In genomic region chr20:25302596-25302995, GRCh38 we compare ENCODE assay signal across 25 cellular contexts.
"Had no signal": no experiment of that assay in that cellular context is flagged by ENCODE, and none has a peak within 500 bp of the region (broad histone marks: within the 10 kb centered on the region; RNA-seq: fewer than 3 reads in every experiment).

No MANE protein-coding gene starts in this region.

- ATAC-seq: left colon, lower lobe of right lung had no signal

- H3K36me3 ChIP-seq: breast epithelium had no signal

- H3K9me3 ChIP-seq: breast epithelium, heart right ventricle, lower lobe of right lung, transverse colon had no signal

- H3K4me3 ChIP-seq: breast epithelium, heart right ventricle, lower lobe of right lung, transverse colon had no signal

- H3K4me1 ChIP-seq: breast epithelium, lower lobe of right lung had no signal

- H3K36me3 Mint-ChIP-seq: naive B cell had no signal

- H3K27me3 ChIP-seq: breast epithelium, heart right ventricle, transverse colon had no signal

- H3K27me3 Mint-ChIP-seq: activated naive CD8-positive, alpha-beta T cell treated with anti-CD3 and anti-CD28 coated beads, Interleukin-2, amount 10 ng/mL, durations not matched to agents 7 days and 5 days; activated T-cell treated with anti-CD3 and anti-CD28 coated beads, Interleukin-2, amount 50 U/mL, for 24 hours; naive B cell; stimulated activated naive CD8-positive, alpha-beta T cell treated with anti-CD3 and anti-CD28 coated beads, Interleukin-15, Interleukin-2, amounts not matched to agents 100 ng/mL and 50 ng/mL, for 24 hours had no signal

- DNase-seq: activated CD4-positive, alpha-beta T cell treated with anti-CD3 and anti-CD28 coated beads for 1 hour; activated CD4-positive, alpha-beta T cell treated with anti-CD3 and anti-CD28 coated beads, Interleukin-2, amount 50 U/mL, for 4 hours; activated CD8-positive, alpha-beta memory T cell treated with anti-CD3 and anti-CD28 coated beads for 24 hours; activated CD8-positive, alpha-beta memory T cell treated with anti-CD3 and anti-CD28 coated beads, Interleukin-2, amount 50 U/mL, for 4 hours; activated effector memory CD4-positive, alpha-beta T cell treated with Interleukin-2 at 50 U/mL for 16 hours; activated naive CD4-positive, alpha-beta T cell treated with anti-CD3 and anti-CD28 coated beads for 36 hours; activated naive CD8-positive, alpha-beta T cell treated with anti-CD3 and anti-CD28 coated beads, Interleukin-2, amount 10 ng/mL, durations not matched to agents 7 days and 5 days; activated T-cell treated with anti-CD3 and anti-CD28 coated beads, Interleukin-2, amount 50 U/mL, for 24 hours; amniotic stem cell; cerebellar nuclear complex; cortex of kidney; erythroblast; foreskin fibroblast; heart right ventricle; islet precursor cell; left colon; lower lobe of right lung; naive B cell; retina; stimulated activated CD4-positive, alpha-beta T cell treated with anti-CD3 and anti-CD28 coated beads, Interleukin-4, amount 100 ng/mL, for 24 hours; T-helper 1 cell; transverse colon had no signal

- H3K4me1 Mint-ChIP-seq: activated naive CD8-positive, alpha-beta T cell treated with anti-CD3 and anti-CD28 coated beads, Interleukin-2, amount 10 ng/mL, durations not matched to agents 7 days and 5 days; neural crest cell had no signal

- H3K27ac Mint-ChIP-seq: activated naive CD4-positive, alpha-beta T cell treated with anti-CD3 and anti-CD28 coated beads for 36 hours; activated naive CD8-positive, alpha-beta T cell treated with anti-CD3 and anti-CD28 coated beads, Interleukin-2, amount 10 ng/mL, durations not matched to agents 7 days and 5 days; stimulated activated naive CD8-positive, alpha-beta T cell treated with anti-CD3 and anti-CD28 coated beads, Interleukin-15, Interleukin-2, amounts not matched to agents 100 ng/mL and 50 ng/mL, for 24 hours had no signal

- H3K27ac ChIP-seq: lower lobe of right lung, transverse colon had no signal

- H3K9me3 Mint-ChIP-seq: activated naive CD4-positive, alpha-beta T cell treated with anti-CD3 and anti-CD28 coated beads for 36 hours; activated naive CD8-positive, alpha-beta T cell treated with anti-CD3 and anti-CD28 coated beads, Interleukin-2, amount 10 ng/mL, durations not matched to agents 7 days and 5 days; activated T-cell treated with anti-CD3 and anti-CD28 coated beads, Interleukin-2, amount 50 U/mL, for 24 hours; naive B cell; neural crest cell; stimulated activated naive CD8-positive, alpha-beta T cell treated with anti-CD3 and anti-CD28 coated beads, Interleukin-15, Interleukin-2, amounts not matched to agents 100 ng/mL and 50 ng/mL, for 24 hours had no signal

- H3K4me3 Mint-ChIP-seq: activated naive CD4-positive, alpha-beta T cell treated with anti-CD3 and anti-CD28 coated beads for 36 hours; activated naive CD8-positive, alpha-beta T cell treated with anti-CD3 and anti-CD28 coated beads, Interleukin-2, amount 10 ng/mL, durations not matched to agents 7 days and 5 days; activated T-cell treated with anti-CD3 and anti-CD28 coated beads, Interleukin-2, amount 50 U/mL, for 24 hours; naive B cell; neural crest cell; stimulated activated naive CD8-positive, alpha-beta T cell treated with anti-CD3 and anti-CD28 coated beads, Interleukin-15, Interleukin-2, amounts not matched to agents 100 ng/mL and 50 ng/mL, for 24 hours had no signal
